19 cellular contexts compared by ENCODE assay signal in the genomic region with DNA sequence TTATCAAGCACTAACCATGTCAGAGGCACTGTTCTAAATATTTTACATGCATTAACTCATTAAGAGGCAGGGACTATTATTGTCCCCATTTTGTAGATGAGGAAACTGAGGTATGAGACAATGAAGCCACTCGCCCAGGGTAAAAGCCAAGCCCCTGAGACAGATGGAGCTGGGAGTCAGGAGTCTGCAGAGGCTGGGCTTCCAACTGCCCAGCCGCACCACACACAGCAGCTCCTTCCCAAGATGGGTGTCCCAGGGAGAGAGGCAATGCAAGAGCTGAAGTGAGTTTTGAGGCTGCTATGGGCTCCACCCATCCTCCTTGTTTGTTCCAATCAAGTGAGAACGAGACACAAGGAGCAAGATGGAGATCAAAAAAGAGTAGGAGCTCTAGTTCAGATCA.
DNase-seq lines count a peak whose midpoint lies in the region; ATAC-seq and TF ChIP-seq lines count a peak whose summit lies in the region.
"Had no signal": no experiment of that assay in that cellular context is flagged by ENCODE, and none has a peak within 500 bp of the region (broad histone marks: within the 10 kb centered on the region; RNA-seq: fewer than 3 reads in every experiment).

No MANE protein-coding gene starts in this region.

- no peak overlapping the region for H2BK5ac ChIP-seq in mesenchymal stem cell (ENCODE audit: low read depth, low read length, poor library complexity, severe bottlenecking)

- H3K4me2 ChIP-seq in mammary epithelial cell (ENCODE audit: insufficient read depth, low read depth, low read length) (peak overlapping the region; percentile 53), mesenchymal stem cell (ENCODE audit: low read length, poor library complexity, severe bottlenecking) (no peak overlapping the region)

- TF ChIP-seq CTCF in mammary epithelial cell (conservative IDR thresholded peaks at IDR 0.05 in 1 of 2, IDR thresholded peaks at IDR 0.05 in 1 of 2; ENCODE audit: extremely low read depth in 1 of 2, insufficient read depth in 1 of 2, low read depth in 1 of 2, low read length in 2 of 2) (no peak), transverse colon (IDR thresholded peaks at IDR 0.05) (no peak)

- no peak overlapping the region for H4K8ac ChIP-seq in mesenchymal stem cell (ENCODE audit: low read length)

- H2BK12ac ChIP-seq in mesenchymal stem cell (ENCODE audit: low read length in 2 of 2), result peak overlapping the region; percentile 85 to 97

- H3K23ac ChIP-seq in mesenchymal stem cell (ENCODE audit: low read length in 2 of 2), result peak overlapping the region in 1 of 2 experiments; percentile 65

- peak overlapping the region; percentile 24 to 84 for H3K4ac ChIP-seq in mesenchymal stem cell (ENCODE audit: low read depth in 1 of 2, low read length in 2 of 2)

- in situ Hi-C loops in mammary epithelial cell (cut with MboI; ENCODE audit: low sequenced_read_pairs in 2 of 2) (loop anchor here (10.0 to 25.0 kb wide), 3 partner anchors 229 to 244 kb away; a partner anchor contains a TSS), transverse colon (cut with MboI; ENCODE audit: low pct_ligation_motif_present in 1 of 4, low pct_unique_long_range_greater_than_20kb in 1 of 4, low sequenced_read_pairs in 3 of 4) (loop anchor here (5.0 to 25.0 kb wide), 4 partner anchors 206 to 251 kb away; no protein-coding TSS in a partner anchor)

- H3K27me3 ChIP-seq in mammary epithelial cell (ENCODE audit: insufficient read depth, low read length) (no peaks in the 10 kb centered on the region), mesenchymal stem cell (ENCODE audit: control insufficient read depth in 1 of 2, insufficient read depth in 1 of 2, low read length in 2 of 2) (no peaks in the 10 kb centered on the region), transverse colon (peaks cover 8% of the 10 kb centered on the region)
- H3K27me3 ChIP-seq: SJCRH30, stomach had no signal

- DNase-seq in NCI-H69 (lab: John Stamatoyannopoulos, UW), result peak; percentile 33
- DNase-seq in mammary epithelial cell, result no peak
- no peak for DNase-seq in mesenchymal stem cell
- no peak for DNase-seq in transverse colon
- DNase-seq in stimulated activated CD4-positive, alpha-beta T cell treated with anti-CD3 and anti-CD28 coated beads, Interleukin-4, amount 100 ng/mL, for 24 hours, result no peak
- DNase-seq in NCI-H345 treated with DMSO at 0.1 percent for 48 hours (lab: John Stamatoyannopoulos, UW; ENCODE audit: unreplicated experiment), result no peak
- DNase-seq: activated CD4-positive, alpha-beta memory T cell treated with anti-CD3 and anti-CD28 coated beads for 36 hours; activated naive CD4-positive, alpha-beta T cell; AML-193; Caco-2; mesendoderm; natural killer cell; NCI-H526 treated with DMSO at 0.1 percent for 48 hours; stimulated activated CD4-positive, alpha-beta T cell treated with anti-CD3 and anti-CD28 coated beads, Interleukin-2, amount 100 ng/mL, for 48 hours; stomach; T-helper 2 cell had no signal

- ATAC-seq in HG03135 (IDR thresholded peaks at IDR 0.05; ENCODE audit: unreplicated experiment), result no peak
- ATAC-seq: natural killer cell, WTC11 had no signal

- H4K20me1 ChIP-seq in mammary epithelial cell (ENCODE audit: insufficient read depth, low read length), result no peaks in the 10 kb centered on the region

- H3K4me1 ChIP-seq in mammary epithelial cell (ENCODE audit: insufficient read depth, low read length) (peaks cover 59% of the 10 kb centered on the region), mesenchymal stem cell (ENCODE audit: control insufficient read depth, insufficient read depth, low read depth, low read length) (peaks cover 23% of the 10 kb centered on the region), transverse colon (peaks cover 5 to 24% (median 24%) of the 10 kb centered on the region in 4 donors)

- H2AK5ac ChIP-seq in mesenchymal stem cell (ENCODE audit: low read length, severe bottlenecking), result peak overlapping the region; percentile 79

- H3K9ac ChIP-seq in mammary epithelial cell (ENCODE audit: insufficient read depth, low read length), result no peak overlapping the region
- peak overlapping the region; percentile 37 for H3K9ac ChIP-seq in mesenchymal stem cell (ENCODE audit: low read length)

- 33% methylated on average over 3 of the region's 3 CpGs for WGBS in mammary epithelial cell (ENCODE audit: low coverage, missing lambda C conversion rate)
- whole genome bisulfite sequencing in mesenchymal stem cell, result 87% methylated on average over 3 of the region's 3 CpGs
- 76% methylated on average over 3 of the region's 3 CpGs; no CpG with 5 or more reads in 1 of the 2 donors for WGBS in transverse colon (ENCODE audit: low coverage in 1 of 2), 2 donors

- peak overlapping the region; percentile 23 for H2AFZ ChIP-seq in mammary epithelial cell (ENCODE audit: low read depth, low read length)
- H2AFZ ChIP-seq in mesenchymal stem cell (ENCODE audit: low read depth, low read length), result no peak overlapping the region

- dilution Hi-C loops in mammary epithelial cell (cut with HindIII; ENCODE audit: low sequenced_read_pairs), result loop anchor here (25.0 kb wide), 1 partner anchor 244 kb away; a partner anchor contains a TSS

- H4K91ac ChIP-seq in mesenchymal stem cell (ENCODE audit: low read length), result peak overlapping the region; percentile 58

- CTCF ChIA-PET in mammary epithelial cell (lab: Charles Lee; ENCODE audit: low non-redundant PET), result interaction anchor here (0.6 to 0.8 kb wide), 4 partner anchors 87 to 224 kb away, joined by 3 to 5 read pairs (median 4); no protein-coding TSS in a partner anchor

- peak overlapping the region; percentile 57 for H3K27ac ChIP-seq in mammary epithelial cell (ENCODE audit: insufficient read depth, low read depth, low read length)
- no peak overlapping the region for H3K27ac ChIP-seq in mesenchymal stem cell (ENCODE audit: low read length, poor library complexity, severe bottlenecking)
- peak overlapping the region; percentile 0 to 82 (median 68) for H3K27ac ChIP-seq in transverse colon
- H3K27ac ChIP-seq: SJCRH30 had no signal

- TSS peak; percentile 34 for BruUV-seq in mammary epithelial cell (replicated peaks; lab: Mats Ljungman, UMichigan)

- no peak overlapping the region for H3K14ac ChIP-seq in mesenchymal stem cell (ENCODE audit: low read length in 2 of 2)

- H2BK15ac ChIP-seq in mesenchymal stem cell (ENCODE audit: low read depth, poor library complexity, severe bottlenecking), result no peak overlapping the region

- peak overlapping the region; percentile 16 to 28 for H3K18ac ChIP-seq in mesenchymal stem cell (ENCODE audit: low read depth in 1 of 2, low read length in 2 of 2)

- H3K9me3 ChIP-seq in mammary epithelial cell (replicated peaks; ENCODE audit: insufficient read depth, low read length), result no peaks in the 10 kb centered on the region
- no peaks in the 10 kb centered on the region for H3K9me3 ChIP-seq in mesenchymal stem cell (ENCODE audit: control insufficient read depth, low read length)
- no peaks in the 10 kb centered on the region for H3K9me3 ChIP-seq in transverse colon
- H3K9me3 ChIP-seq: Caco-2, SJCRH30, stomach had no signal

- intact Hi-C loops in mammary epithelial cell (cut with micrococcal nuclease), result loop anchor here (2.0 to 5.0 kb wide), 7 partner anchors 23 to 229 kb away; no protein-coding TSS in a partner anchor
- intact Hi-C loops in transverse colon (cut with DNase I; ENCODE audit: low total_unique reads), result loop anchor here (5.0 kb wide), 1 partner anchor 221 kb away; no protein-coding TSS in a partner anchor

- H3K4me3 ChIP-seq in mammary epithelial cell (replicated peaks in 1 of 3; ENCODE audit: insufficient read depth in 1 of 3, low read depth in 2 of 3, low read length in 3 of 3) (no peak overlapping the region), mesenchymal stem cell (ENCODE audit: insufficient read depth in 1 of 2, low read depth in 1 of 2, low read length in 2 of 2) (no peak overlapping the region), transverse colon (no peak overlapping the region)
- H3K4me3 ChIP-seq: SJCRH30, stomach had no signal

- H3K79me1 ChIP-seq in mesenchymal stem cell (replicated peaks; ENCODE audit: low read length, poor library complexity, severe bottlenecking), result peaks cover 8% of the 10 kb centered on the region

- H2BK120ac ChIP-seq in mesenchymal stem cell (ENCODE audit: low read depth, low read length), result peak overlapping the region; percentile 21

- H3K36me3 ChIP-seq in mammary epithelial cell (ENCODE audit: insufficient read depth, low read length) (no peaks in the 10 kb centered on the region), mesenchymal stem cell (ENCODE audit: control insufficient read depth in 1 of 2, insufficient read depth in 2 of 2, low read depth in 1 of 2, low read length in 2 of 2) (no peaks in the 10 kb centered on the region), transverse colon (no peaks in the 10 kb centered on the region)
- H3K36me3 ChIP-seq: SJCRH30, stomach had no signal

- TF ChIP-seq POLR2A in transverse colon (IDR thresholded peaks at IDR 0.05), result no peak

- peaks cover 3% of the 10 kb centered on the region for H3K79me2 ChIP-seq in mammary epithelial cell (ENCODE audit: insufficient read depth, low read length)

- TF ChIP-seq EP300 in transverse colon (IDR thresholded peaks at IDR 0.05; ENCODE audit: low read depth), result no peak
